In genomic region chr19:11684987-11685675, GRCh38 we compare ENCODE assay signal across 16 cellular contexts. TPM values are rescaled to one million over a fixed set of nuclear protein-coding genes. Genes with fewer than 3 reads are reported as not detected.
DNase-seq lines count a peak whose midpoint lies in the region; ATAC-seq and TF ChIP-seq lines count a peak whose summit lies in the region.
"Had no signal": no experiment of that assay in that cellular context is flagged by ENCODE, and none has a peak within 500 bp of the region (broad histone marks: within the 10 kb centered on the region; RNA-seq: fewer than 3 reads in every experiment).

No MANE protein-coding gene starts in this region.

- no peak overlapping the region for H3K27ac ChIP-seq in liver (ENCODE audit: low read depth in 1 of 2, low read length in 2 of 2)
- H3K27ac ChIP-seq: BLaER1 treated with 17β-estradiol and CSF1 and Interleukin-3, amounts not matched to agents 10 nM and 100 nM had no signal

- in situ Hi-C loops in Caki2 (cut with HindIII; ENCODE audit: low pct_unique_long_range_greater_than_20kb, low sequenced_read_pairs), result no loop called here

- TF ChIP-seq EP300 in Ishikawa (IDR thresholded peaks at IDR 0.05; ENCODE audit: borderline replicate concordance), result no peak

- peaks cover 68% of the 10 kb centered on the region for H3K9me3 ChIP-seq in adipocyte (ENCODE audit: control insufficient read depth, low read length)
- H3K9me3 ChIP-seq in liver (ENCODE audit: control insufficient read depth in 4 of 4, low read length in 3 of 4), result peaks cover 3 to 40% (median 29%) of the 10 kb centered on the region in 4 donors

- H3K4me3 ChIP-seq in adipocyte (ENCODE audit: low read length), result peak overlapping the region; percentile 17
- H3K4me3 ChIP-seq in liver (ENCODE audit: low read depth in 1 of 3, low read length in 3 of 3), result peak overlapping the region in 2 of 3 donors; percentile 30 to 45

- no peak overlapping the region for H3K27ac Mint-ChIP-seq in CD14-positive monocyte
- H3K27ac Mint-ChIP-seq in stimulated activated naive CD8-positive, alpha-beta T cell treated with anti-CD3 and anti-CD28 coated beads, Interleukin-15, amount 100 ng/mL, for 72 hours, result no peak overlapping the region
- H3K27ac Mint-ChIP-seq: B cell; CD4-positive, CD25-positive, alpha-beta regulatory T cell; CD8-positive, alpha-beta memory T cell; H9 had no signal

- H3K4me1 ChIP-seq in adipocyte (ENCODE audit: control insufficient read depth, insufficient read depth, low read length), result no peaks in the 10 kb centered on the region
- no peaks in the 10 kb centered on the region for H3K4me1 ChIP-seq in liver (ENCODE audit: control insufficient read depth in 4 of 4, insufficient read depth in 4 of 4, low read length in 3 of 4)

- DNase-seq in Caki2 (ENCODE audit: low read depth) (peak; percentile 14), adipocyte (ENCODE audit: low read depth) (no peak), EL (no peak), CD14-positive monocyte (ENCODE audit: low spot score) (no peak)
- no peak for DNase-seq in activated CD8-positive, alpha-beta memory T cell treated with anti-CD3 and anti-CD28 coated beads, Interleukin-2, amount 50 U/mL, for 48 hours
- no peak for DNase-seq in stimulated activated naive CD8-positive, alpha-beta T cell treated with anti-CD3 and anti-CD28 coated beads, Interleukin-15, amount 100 ng/mL, for 72 hours
- DNase-seq: 8988T; CD8-positive, alpha-beta memory T cell; COR-L47; GF-D8; H9 had no signal

- no peak for ATAC-seq in stimulated activated naive CD8-positive, alpha-beta T cell treated with anti-CD3 and anti-CD28 coated beads, Interleukin-15, amount 100 ng/mL, for 72 hours

- TF ChIP-seq CTCF in liver (IDR thresholded peaks at IDR 0.05; ENCODE audit: low read depth, low read length, missing input control) (no peak), CD14-positive monocyte (IDR thresholded peaks at IDR 0.05) (no peak)

- H3K4me3 Mint-ChIP-seq in CD14-positive monocyte, result no peak overlapping the region
- H3K4me3 Mint-ChIP-seq in stimulated activated naive CD8-positive, alpha-beta T cell treated with anti-CD3 and anti-CD28 coated beads, Interleukin-15, amount 100 ng/mL, for 72 hours, result no peak overlapping the region
- H3K4me3 Mint-ChIP-seq: B cell; CD4-positive, CD25-positive, alpha-beta regulatory T cell; CD8-positive, alpha-beta memory T cell; H9 had no signal

- H3K9me3 Mint-ChIP-seq in CD14-positive monocyte, result peaks cover 24 to 84% (median 73%) of the 10 kb centered on the region in 7 donors
- H3K9me3 Mint-ChIP-seq in stimulated activated naive CD8-positive, alpha-beta T cell treated with anti-CD3 and anti-CD28 coated beads, Interleukin-15, amount 100 ng/mL, for 72 hours, result peaks cover 30 to 46% of the 10 kb centered on the region in 2 donors

- peaks cover 0 to 3% of the 10 kb centered on the region in 2 donors for H3K36me3 Mint-ChIP-seq in CD14-positive monocyte
- H3K36me3 Mint-ChIP-seq: CD4-positive, CD25-positive, alpha-beta regulatory T cell had no signal

- TF ChIP-seq RAD21 in Ishikawa (IDR thresholded peaks at IDR 0.05; ENCODE audit: low read depth), result no peak
- no peak for TF ChIP-seq RAD21 in liver (IDR thresholded peaks at IDR 0.05)

- no peaks in the 10 kb centered on the region for H3K27me3 ChIP-seq in adipocyte (replicated peaks; ENCODE audit: control insufficient read depth, insufficient read depth, low read length)
- no peaks in the 10 kb centered on the region for H3K27me3 ChIP-seq in liver (ENCODE audit: control insufficient read depth in 4 of 4, insufficient read depth in 4 of 4, low read length in 3 of 4)
- H3K27me3 ChIP-seq: BLaER1 treated with 17β-estradiol and CSF1 and Interleukin-3, amounts not matched to agents 10 nM and 100 nM had no signal

- H3K9ac ChIP-seq in adipocyte (ENCODE audit: low read length), result no peak overlapping the region
- H3K9ac ChIP-seq in liver (ENCODE audit: low read depth in 1 of 2, low read length in 2 of 2), result no peak overlapping the region
- H3K9ac ChIP-seq: BLaER1 treated with 17β-estradiol and CSF1 and Interleukin-3, amounts not matched to agents 10 nM and 100 nM had no signal

- intact Hi-C loops in CD14-positive monocyte (cut with micrococcal nuclease), result no loop called here

- H3K27me3 Mint-ChIP-seq in CD14-positive monocyte (ENCODE audit: low read depth in 3 of 3), result no peaks in the 10 kb centered on the region
- H3K27me3 Mint-ChIP-seq in stimulated activated naive CD8-positive, alpha-beta T cell treated with anti-CD3 and anti-CD28 coated beads, Interleukin-15, amount 100 ng/mL, for 72 hours, result peaks cover 7% of the 10 kb centered on the region
- H3K27me3 Mint-ChIP-seq: CD4-positive, CD25-positive, alpha-beta regulatory T cell had no signal

- no peaks in the 10 kb centered on the region for H3K4me1 Mint-ChIP-seq in CD14-positive monocyte
- peaks cover 12% of the 10 kb centered on the region for H3K4me1 Mint-ChIP-seq in stimulated activated naive CD8-positive, alpha-beta T cell treated with anti-CD3 and anti-CD28 coated beads, Interleukin-15, amount 100 ng/mL, for 72 hours
- H3K4me1 Mint-ChIP-seq: CD4-positive, CD25-positive, alpha-beta regulatory T cell; CD8-positive, alpha-beta memory T cell; H9 had no signal

- WGBS in liver, result 91% methylated on average over 3 of the region's 3 CpGs

- H3K36me3 ChIP-seq in adipocyte (ENCODE audit: control insufficient read depth, insufficient read depth, low read length, severe bottlenecking) (no peaks in the 10 kb centered on the region), liver (ENCODE audit: control insufficient read depth in 4 of 4, insufficient read depth in 3 of 4, low read depth in 1 of 4, low read length in 3 of 4) (peaks cover 0 to 27% (median 10%) of the 10 kb centered on the region in 4 donors)

TF ChIP-seq in Ishikawa, 13 proteins besides CTCF, POLR2A, EP300 and RAD21 (continues in another document):
- TF ChIP-seq TEAD4 (IDR thresholded peaks at IDR 0.05) (0 out of 2 replicates have a peak, but pooled peaks have one; percentile 1), EGR1 (IDR thresholded peaks at IDR 0.05) (no peak)
- TF ChIP-seq, protein P1, sequence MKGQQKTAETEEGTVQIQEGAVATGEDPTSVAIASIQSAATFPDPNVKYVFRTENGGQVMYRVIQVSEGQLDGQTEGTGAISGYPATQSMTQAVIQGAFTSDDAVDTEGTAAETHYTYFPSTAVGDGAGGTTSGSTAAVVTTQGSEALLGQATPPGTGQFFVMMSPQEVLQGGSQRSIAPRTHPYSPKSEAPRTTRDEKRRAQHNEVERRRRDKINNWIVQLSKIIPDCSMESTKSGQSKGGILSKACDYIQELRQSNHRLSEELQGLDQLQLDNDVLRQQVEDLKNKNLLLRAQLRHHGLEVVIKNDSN (IDR thresholded peaks at IDR 0.05), result no peak

TF ChIP-seq in liver, 16 proteins besides CTCF, POLR2A, EP300 and RAD21 (continues in another document):
- no peak for TF ChIP-seq FOXA2 (IDR thresholded peaks at IDR 0.05)
- TF ChIP-seq HNF4A (conservative IDR thresholded peaks at IDR 0.05), result no peak
- TF ChIP-seq, protein P2, sequence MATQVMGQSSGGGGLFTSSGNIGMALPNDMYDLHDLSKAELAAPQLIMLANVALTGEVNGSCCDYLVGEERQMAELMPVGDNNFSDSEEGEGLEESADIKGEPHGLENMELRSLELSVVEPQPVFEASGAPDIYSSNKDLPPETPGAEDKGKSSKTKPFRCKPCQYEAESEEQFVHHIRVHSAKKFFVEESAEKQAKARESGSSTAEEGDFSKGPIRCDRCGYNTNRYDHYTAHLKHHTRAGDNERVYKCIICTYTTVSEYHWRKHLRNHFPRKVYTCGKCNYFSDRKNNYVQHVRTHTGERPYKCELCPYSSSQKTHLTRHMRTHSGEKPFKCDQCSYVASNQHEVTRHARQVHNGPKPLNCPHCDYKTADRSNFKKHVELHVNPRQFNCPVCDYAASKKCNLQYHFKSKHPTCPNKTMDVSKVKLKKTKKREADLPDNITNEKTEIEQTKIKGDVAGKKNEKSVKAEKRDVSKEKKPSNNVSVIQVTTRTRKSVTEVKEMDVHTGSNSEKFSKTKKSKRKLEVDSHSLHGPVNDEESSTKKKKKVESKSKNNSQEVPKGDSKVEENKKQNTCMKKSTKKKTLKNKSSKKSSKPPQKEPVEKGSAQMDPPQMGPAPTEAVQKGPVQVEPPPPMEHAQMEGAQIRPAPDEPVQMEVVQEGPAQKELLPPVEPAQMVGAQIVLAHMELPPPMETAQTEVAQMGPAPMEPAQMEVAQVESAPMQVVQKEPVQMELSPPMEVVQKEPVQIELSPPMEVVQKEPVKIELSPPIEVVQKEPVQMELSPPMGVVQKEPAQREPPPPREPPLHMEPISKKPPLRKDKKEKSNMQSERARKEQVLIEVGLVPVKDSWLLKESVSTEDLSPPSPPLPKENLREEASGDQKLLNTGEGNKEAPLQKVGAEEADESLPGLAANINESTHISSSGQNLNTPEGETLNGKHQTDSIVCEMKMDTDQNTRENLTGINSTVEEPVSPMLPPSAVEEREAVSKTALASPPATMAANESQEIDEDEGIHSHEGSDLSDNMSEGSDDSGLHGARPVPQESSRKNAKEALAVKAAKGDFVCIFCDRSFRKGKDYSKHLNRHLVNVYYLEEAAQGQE (IDR thresholded peaks at IDR 0.05), result no peak
- TF ChIP-seq JUND (IDR thresholded peaks at IDR 0.05), result no peak
- TF ChIP-seq MAX (IDR thresholded peaks at IDR 0.05), result no peak
- no peak for TF ChIP-seq GABPA (IDR thresholded peaks at IDR 0.05 in 1 of 2, conservative IDR thresholded peaks at IDR 0.05 in 1 of 2)
- no peak for TF ChIP-seq HNF4G (IDR thresholded peaks at IDR 0.05)
- TF ChIP-seq TAF1 (conservative IDR thresholded peaks at IDR 0.05), result no peak
- TF ChIP-seq ATF3 (IDR thresholded peaks at IDR 0.05), result no peak
- TF ChIP-seq FOXA1 (IDR thresholded peaks at IDR 0.05), result no peak

RNA-seq across cellular contexts. Expression of gene ZNF823, which starts 53.6 kb away (rescaled TPM):
- total RNA-seq in Caki2 (2014; rRNA removed; shearing (Covaris generic); ENCODE audit: low replicate concordance), result 6.7 and 17.6 TPM in 2 replicates
- total RNA-seq in liver, result 1 to 10 TPM; 3.1 to 6.4 TPM
- polyA plus RNA-seq in liver, result 1 to 10 TPM; 2.4 to 3.0 TPM
- polyA plus RNA-seq in CD14-positive monocyte, result under 1 TPM; 0.48 to 0.85 TPM
